ENCODE assay signal across 1 cellular context in the genomic region with DNA sequence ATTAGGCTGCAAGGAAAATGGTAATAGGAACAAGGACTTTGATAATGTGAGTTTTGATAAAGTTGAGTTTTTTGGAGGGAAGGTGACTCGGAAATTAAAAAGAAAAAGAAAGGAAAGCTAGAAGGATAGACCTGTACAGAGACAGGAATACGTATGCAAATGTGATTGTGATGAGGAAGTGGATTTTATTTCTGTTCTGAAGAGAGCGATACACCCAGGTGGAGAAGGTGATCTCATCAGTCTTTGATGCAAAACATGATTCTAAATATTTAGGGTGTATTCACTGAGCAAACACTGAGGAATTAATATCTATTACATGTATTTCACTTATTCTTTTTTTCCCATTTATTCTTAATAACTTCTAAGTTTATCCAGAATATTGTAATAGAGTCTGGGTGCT.
TF ChIP-seq lines count a peak whose summit lies in the region.

No MANE protein-coding gene starts in this region.

TF ChIP-seq in SK-N-SH treated with all-trans-retinoic acid at 6 μM for 48 hours, 23 proteins besides CTCF, POLR2A, EP300 and RAD21 (continued from another document):
- TF ChIP-seq, protein P1, sequence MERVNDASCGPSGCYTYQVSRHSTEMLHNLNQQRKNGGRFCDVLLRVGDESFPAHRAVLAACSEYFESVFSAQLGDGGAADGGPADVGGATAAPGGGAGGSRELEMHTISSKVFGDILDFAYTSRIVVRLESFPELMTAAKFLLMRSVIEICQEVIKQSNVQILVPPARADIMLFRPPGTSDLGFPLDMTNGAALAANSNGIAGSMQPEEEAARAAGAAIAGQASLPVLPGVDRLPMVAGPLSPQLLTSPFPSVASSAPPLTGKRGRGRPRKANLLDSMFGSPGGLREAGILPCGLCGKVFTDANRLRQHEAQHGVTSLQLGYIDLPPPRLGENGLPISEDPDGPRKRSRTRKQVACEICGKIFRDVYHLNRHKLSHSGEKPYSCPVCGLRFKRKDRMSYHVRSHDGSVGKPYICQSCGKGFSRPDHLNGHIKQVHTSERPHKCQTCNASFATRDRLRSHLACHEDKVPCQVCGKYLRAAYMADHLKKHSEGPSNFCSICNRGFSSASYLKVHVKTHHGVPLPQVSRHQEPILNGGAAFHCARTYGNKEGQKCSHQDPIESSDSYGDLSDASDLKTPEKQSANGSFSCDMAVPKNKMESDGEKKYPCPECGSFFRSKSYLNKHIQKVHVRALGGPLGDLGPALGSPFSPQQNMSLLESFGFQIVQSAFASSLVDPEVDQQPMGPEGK (CRISPR knock-in tag; IDR thresholded peaks at IDR 0.05; ENCODE audit: borderline replicate concordance): no peak
- no peak for TF ChIP-seq SNAI2 (CRISPR knock-in tag; IDR thresholded peaks at IDR 0.05)
- TF ChIP-seq ESRRG (CRISPR knock-in tag; IDR thresholded peaks at IDR 0.05): no peak
- TF ChIP-seq TCF4 (CRISPR knock-in tag; IDR thresholded peaks at IDR 0.05; ENCODE audit: borderline replicate concordance): no peak
- no peak for TF ChIP-seq ZNF565 (CRISPR knock-in tag; conservative IDR thresholded peaks at IDR 0.05; ENCODE audit: low read depth)
- TF ChIP-seq ISL1 (CRISPR knock-in tag; IDR thresholded peaks at IDR 0.05): no peak
